Comparison of ENCODE assay signal across 8 cellular contexts in genomic region chr10:94402204-94403033, GRCh38. TPM values are rescaled to one million over a fixed set of nuclear protein-coding genes. Genes with fewer than 3 reads are reported as not detected.
DNase-seq lines count a peak whose midpoint lies in the region; ATAC-seq and FAIRE-seq lines count a peak whose summit lies in the region.

Gene TBC1D12 (plus strand): TSS chr10:94402541. CDS start chr10:94402614, 73 bp downstream.

- no peak within 1 kb of the TSS for H4K5ac ChIP-seq in mesendoderm (ENCODE audit: low read length)

- H3K4me1 ChIP-seq in CD4-positive, CD25-positive, alpha-beta regulatory T cell (ENCODE audit: control insufficient read depth, insufficient read depth, low read length, poor library complexity, severe bottlenecking) = peaks cover 14% of the 10 kb centered on the region
- H3K4me1 ChIP-seq in mesendoderm (ENCODE audit: control insufficient read depth, low read depth, low read length) = peaks cover 2% of the 10 kb centered on the region

- H2BK15ac ChIP-seq in mesendoderm (replicated peaks; ENCODE audit: low read depth) = peak within 1 kb of the TSS; percentile 80

- DNase-seq in CD4-positive, CD25-positive, alpha-beta regulatory T cell = peak in 2 of 3 donors; percentile 2 to 41
- DNase-seq in GM19239 (ENCODE audit: insufficient read length, low spot score) (peak; percentile 83), NCI-H446 (lab: John Stamatoyannopoulos, UW) (peak; percentile 84 to 91), epidermal melanocyte (ENCODE audit: insufficient read length, low spot score) (peak; percentile 88), mesendoderm (peak; percentile 97)
- peak; percentile 36 for DNase-seq in activated CD4-positive, alpha-beta memory T cell treated with anti-CD3 and anti-CD28 coated beads, Interleukin-2, amount 10 ng/mL, durations not matched to agents 7 days and 5 days

- WGBS in mesendoderm (ENCODE audit: extremely low coverage, insufficient coverage, low lambda C conversion rate) = no CpG with 5 or more reads among the region's 82 CpGs

- H4K8ac ChIP-seq in mesendoderm (ENCODE audit: low read depth, low read length) = no peak within 1 kb of the TSS

- peak within 1 kb of the TSS in 1 of 3 donors; percentile 77 for H3K27ac Mint-ChIP-seq in CD4-positive, CD25-positive, alpha-beta regulatory T cell
- no peak within 1 kb of the TSS for H3K27ac Mint-ChIP-seq in activated CD4-positive, alpha-beta memory T cell treated with anti-CD3 and anti-CD28 coated beads, Interleukin-2, amount 10 ng/mL, durations not matched to agents 7 days and 5 days
- peak within 1 kb of the TSS; percentile 86 for H3K27ac Mint-ChIP-seq in stimulated activated memory B cell treated with anti-CD40 and anti-IgM and Interleukin-4, amounts not matched to agents 10 μg/mL and 1 μg/mL and 100 μg/mL, for 72 hours

- peak; percentile 84 for FAIRE-seq in GM19239 (lab: Jason Lieb, UNC)

- no peak within 1 kb of the TSS for H2BK5ac ChIP-seq in mesendoderm (ENCODE audit: low read length)

- H3K36me3 Mint-ChIP-seq in CD4-positive, CD25-positive, alpha-beta regulatory T cell = peaks cover 4% of the 10 kb centered on the region
- no peaks in the 10 kb centered on the region for H3K36me3 Mint-ChIP-seq in activated CD4-positive, alpha-beta memory T cell treated with anti-CD3 and anti-CD28 coated beads, Interleukin-2, amount 10 ng/mL, durations not matched to agents 7 days and 5 days (ENCODE audit: low read depth)
- H3K36me3 Mint-ChIP-seq in stimulated activated memory B cell treated with anti-CD40 and anti-IgM and Interleukin-4, amounts not matched to agents 10 μg/mL and 1 μg/mL and 100 μg/mL, for 72 hours = no peaks in the 10 kb centered on the region

- H3K79me1 ChIP-seq in mesendoderm (ENCODE audit: low read length) = peaks cover 1% of the 10 kb centered on the region

- CTCF ChIA-PET in activated CD4-positive, alpha-beta memory T cell treated with anti-CD3 and anti-CD28 coated beads, Interleukin-2, amount 10 ng/mL, durations not matched to agents 7 days and 5 days (lab: Charles Lee) = interaction anchor here (0.7 to 2.0 kb wide), 3 partner anchors 40 to 42 kb away, joined by 4 to 11 read pairs (median 8); partner anchors contain the start of gene NOC3L

- H3K9me3 ChIP-seq in CD4-positive, CD25-positive, alpha-beta regulatory T cell (ENCODE audit: control insufficient read depth in 2 of 2, low read length in 2 of 2) = peaks cover 0 to 1% of the 10 kb centered on the region in 2 experiments

- H3K27me3 ChIP-seq in CD4-positive, CD25-positive, alpha-beta regulatory T cell (ENCODE audit: control insufficient read depth, insufficient read depth, low read length) = peaks cover 29% of the 10 kb centered on the region
- H3K27me3 ChIP-seq in mesendoderm (ENCODE audit: insufficient read depth, low read length, poor library complexity) = no peaks in the 10 kb centered on the region

- H2AK5ac ChIP-seq in mesendoderm (ENCODE audit: low read length) = no peak within 1 kb of the TSS

- H3K4me2 ChIP-seq in mesendoderm (ENCODE audit: low read length) = peak within 1 kb of the TSS; percentile 71

- H3K4me1 Mint-ChIP-seq in CD4-positive, CD25-positive, alpha-beta regulatory T cell = peaks cover 0 to 18% (median 6%) of the 10 kb centered on the region in 4 donors
- peaks cover 8% of the 10 kb centered on the region for H3K4me1 Mint-ChIP-seq in activated CD4-positive, alpha-beta memory T cell treated with anti-CD3 and anti-CD28 coated beads, Interleukin-2, amount 10 ng/mL, durations not matched to agents 7 days and 5 days
- H3K4me1 Mint-ChIP-seq in stimulated activated memory B cell treated with anti-CD40 and anti-IgM and Interleukin-4, amounts not matched to agents 10 μg/mL and 1 μg/mL and 100 μg/mL, for 72 hours = peaks cover 16% of the 10 kb centered on the region

- peak; percentile 36 to 48 for ATAC-seq in CD4-positive, CD25-positive, alpha-beta regulatory T cell (ENCODE audit: low read depth in 2 of 2)
- ATAC-seq in HG03342 (IDR thresholded peaks at IDR 0.05; ENCODE audit: unreplicated experiment) = peak; percentile 59
- peak; percentile 83 for ATAC-seq in stimulated activated memory B cell treated with anti-CD40 and anti-IgM and Interleukin-4, amounts not matched to agents 10 μg/mL and 1 μg/mL and 100 μg/mL, for 72 hours

- peaks cover 75% of the 10 kb centered on the region for H3K27me3 Mint-ChIP-seq in CD4-positive, CD25-positive, alpha-beta regulatory T cell
- peaks cover 61% of the 10 kb centered on the region for H3K27me3 Mint-ChIP-seq in activated CD4-positive, alpha-beta memory T cell treated with anti-CD3 and anti-CD28 coated beads, Interleukin-2, amount 10 ng/mL, durations not matched to agents 7 days and 5 days
- no peaks in the 10 kb centered on the region for H3K27me3 Mint-ChIP-seq in stimulated activated memory B cell treated with anti-CD40 and anti-IgM and Interleukin-4, amounts not matched to agents 10 μg/mL and 1 μg/mL and 100 μg/mL, for 72 hours

- no peak within 1 kb of the TSS for H3K4me3 ChIP-seq in CD4-positive, CD25-positive, alpha-beta regulatory T cell (ENCODE audit: low read depth, low read length)
- H3K4me3 ChIP-seq in mesendoderm (ENCODE audit: low read length) = peak within 1 kb of the TSS; percentile 69

- POLR2A ChIA-PET in activated CD4-positive, alpha-beta memory T cell treated with anti-CD3 and anti-CD28 coated beads, Interleukin-2, amount 10 ng/mL, durations not matched to agents 7 days and 5 days (lab: Charles Lee) = interaction anchor here (1.2 kb wide), 1 partner anchor 39 kb away, joined by 3 read pairs; no protein-coding TSS in a partner anchor

- H3K56ac ChIP-seq in mesendoderm (ENCODE audit: low read length) = peak within 1 kb of the TSS; percentile 92

- H2BK120ac ChIP-seq in mesendoderm (ENCODE audit: low read depth, low read length) = no peak within 1 kb of the TSS

- H3K4me3 Mint-ChIP-seq in CD4-positive, CD25-positive, alpha-beta regulatory T cell = peak within 1 kb of the TSS; percentile 50 to 80 (median 74)
- H3K4me3 Mint-ChIP-seq in activated CD4-positive, alpha-beta memory T cell treated with anti-CD3 and anti-CD28 coated beads, Interleukin-2, amount 10 ng/mL, durations not matched to agents 7 days and 5 days = peak within 1 kb of the TSS; percentile 72
- H3K4me3 Mint-ChIP-seq in stimulated activated memory B cell treated with anti-CD40 and anti-IgM and Interleukin-4, amounts not matched to agents 10 μg/mL and 1 μg/mL and 100 μg/mL, for 72 hours = peak within 1 kb of the TSS; percentile 86

- peaks cover 0 to 7% (median 2%) of the 10 kb centered on the region in 7 donors for H3K9me3 Mint-ChIP-seq in CD4-positive, CD25-positive, alpha-beta regulatory T cell
- no peaks in the 10 kb centered on the region for H3K9me3 Mint-ChIP-seq in activated CD4-positive, alpha-beta memory T cell treated with anti-CD3 and anti-CD28 coated beads, Interleukin-2, amount 10 ng/mL, durations not matched to agents 7 days and 5 days
- H3K9me3 Mint-ChIP-seq in stimulated activated memory B cell treated with anti-CD40 and anti-IgM and Interleukin-4, amounts not matched to agents 10 μg/mL and 1 μg/mL and 100 μg/mL, for 72 hours = no peaks in the 10 kb centered on the region

- no peak within 1 kb of the TSS for H3K27ac ChIP-seq in CD4-positive, CD25-positive, alpha-beta regulatory T cell (ENCODE audit: insufficient read depth, low read length, poor library complexity, severe bottlenecking)
- peak within 1 kb of the TSS; percentile 89 for H3K27ac ChIP-seq in mesendoderm (ENCODE audit: low read depth, low read length)

- no peak within 1 kb of the TSS for H3K4ac ChIP-seq in mesendoderm (ENCODE audit: low read depth, low read length)

- H3K23ac ChIP-seq in mesendoderm (ENCODE audit: low read length) = no peak within 1 kb of the TSS

- peak within 1 kb of the TSS; percentile 97 for H3K18ac ChIP-seq in mesendoderm (ENCODE audit: low read length)

- no peaks in the 10 kb centered on the region for H3K36me3 ChIP-seq in CD4-positive, CD25-positive, alpha-beta regulatory T cell (ENCODE audit: control insufficient read depth, insufficient read depth, low read length)
- no peaks in the 10 kb centered on the region for H3K36me3 ChIP-seq in mesendoderm (ENCODE audit: control insufficient read depth, insufficient read depth, low read length)

- no peaks in the 10 kb centered on the region for H3K79me2 ChIP-seq in mesendoderm (ENCODE audit: control insufficient read depth, insufficient read depth, low read length)

- peak within 1 kb of the TSS; percentile 84 for H3K9ac ChIP-seq in mesendoderm (ENCODE audit: low read length)

RNA-seq across cellular contexts. Expression of gene TBC1D12, which starts in this region (rescaled TPM):
- not detected for total RNA-seq in CD4-positive, CD25-positive, alpha-beta regulatory T cell
- polyA plus RNA-seq in CD4-positive, CD25-positive, alpha-beta regulatory T cell = not detected
- under 1 TPM; 0.28 to 0.30 TPM for total RNA-seq in activated CD4-positive, alpha-beta memory T cell treated with anti-CD3 and anti-CD28 coated beads, Interleukin-2, amount 10 ng/mL, durations not matched to agents 7 days and 5 days
- polyA plus RNA-seq in mesendoderm (2013, experiment 1 of 2) = 2.5 TPM
- polyA plus RNA-seq in mesendoderm (2013, experiment 2 of 2) = 2.0 TPM

Comparison
In these comparisons a context has a peak if more than half of its experiments do, and no peak if none do; other contexts are left out.
1. Peak in DNase-seq and ATAC-seq in CD4-positive, CD25-positive, alpha-beta regulatory T cell; RNA of the gene not detected or under 1 TPM.
2. Peak in DNase-seq in activated CD4-positive, alpha-beta memory T cell treated with anti-CD3 and anti-CD28 coated beads, Interleukin-2, amount 10 ng/mL, durations not matched to agents 7 days and 5 days; RNA of the gene not detected or under 1 TPM.
3. DNase-seq: peak in every context shown above with its lines; median percentile 97 in mesendoderm; 88 in epidermal melanocyte; 88 in NCI-H446; 83 in GM19239; 36 in activated CD4-positive, alpha-beta memory T cell treated with anti-CD3 and anti-CD28 coated beads, Interleukin-2, amount 10 ng/mL, durations not matched to agents 7 days and 5 days; 22 in CD4-positive, CD25-positive, alpha-beta regulatory T cell.